ENCODE assay signal across 11 cellular contexts in the genomic region with DNA sequence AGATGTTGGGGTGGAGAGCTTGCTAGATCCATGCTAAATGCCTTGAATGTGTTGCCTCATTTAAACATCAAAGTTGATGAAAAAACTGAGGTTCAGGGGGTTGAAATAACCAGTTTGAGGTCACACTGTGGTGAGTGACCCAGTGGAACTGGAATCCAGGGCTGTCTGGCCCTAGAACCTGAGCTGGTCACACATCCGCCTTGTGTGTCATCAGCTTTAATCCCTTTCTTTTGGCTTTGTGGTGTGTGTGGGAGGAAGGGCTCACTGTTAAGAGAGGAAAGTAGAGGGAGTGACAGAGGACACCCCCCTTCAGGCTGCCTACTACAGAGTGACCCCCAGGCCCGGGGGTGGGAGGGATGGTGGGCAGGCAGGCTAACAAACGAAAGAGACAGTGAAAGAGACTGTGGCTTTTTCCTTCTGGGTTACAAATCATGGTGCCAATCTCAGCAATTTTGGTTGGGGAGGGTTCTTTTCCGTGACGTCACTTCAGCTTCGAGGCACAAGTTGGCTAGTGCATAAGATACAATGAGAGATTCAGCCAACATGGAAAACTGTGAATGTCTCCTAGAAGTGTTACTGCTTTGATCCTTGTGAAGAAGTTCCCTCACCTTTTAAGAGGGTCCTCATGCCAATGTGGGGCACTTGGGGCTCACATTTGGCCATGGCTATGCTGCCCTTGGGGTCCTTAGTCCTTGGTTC.
A peak's percentile ranks its signal among the peaks of the same experiment; 100 is the strongest.
DNase-seq lines count a peak whose midpoint lies in the region; ATAC-seq and TF ChIP-seq lines count a peak whose summit lies in the region.
"Had no signal": no experiment of that assay in that cellular context is flagged by ENCODE, and none has a peak within 500 bp of the region (broad histone marks: within the 10 kb centered on the region; RNA-seq: fewer than 3 reads in every experiment).

No MANE protein-coding gene starts in this region.

- peak overlapping the region in 1 of 2 donors; percentile 54 for H3K27ac Mint-ChIP-seq in natural killer cell treated with Interleukin-12 subunit alpha and Interleukin-12 subunit beta and Interleukin-15 and Interleukin-18, amount 100 ng/mL, for 72 hours
- H3K27ac Mint-ChIP-seq: activated naive CD4-positive, alpha-beta T cell treated with anti-CD3 and anti-CD28 coated beads, Interleukin-2, amount 50 U/mL, for 24 hours; CD14-positive monocyte; stimulated activated naive CD8-positive, alpha-beta T cell treated with anti-CD3 and anti-CD28 coated beads, Interleukin-15, amount 100 ng/mL, for 72 hours had no signal

- peaks cover 40 to 48% of the 10 kb centered on the region in 2 donors for H3K27me3 Mint-ChIP-seq in natural killer cell treated with Interleukin-12 subunit alpha and Interleukin-12 subunit beta and Interleukin-15 and Interleukin-18, amount 100 ng/mL, for 72 hours
- H3K27me3 Mint-ChIP-seq: stimulated activated naive CD8-positive, alpha-beta T cell treated with anti-CD3 and anti-CD28 coated beads, Interleukin-15, amount 100 ng/mL, for 72 hours had no signal

- TF ChIP-seq CTCF in AG09319 (IDR thresholded peaks at IDR 0.05; ENCODE audit: low read depth, low read length) (no peak), NB4 (IDR thresholded peaks at IDR 0.05; ENCODE audit: low read depth, low read length) (no peak), dorsolateral prefrontal cortex (IDR thresholded peaks at IDR 0.05 in 54 of 56, conservative IDR thresholded peaks at IDR 0.05 in 2 of 56; ENCODE audit: low read depth in 1 of 56, partially characterized antibody in 56 of 56) (no peak)

- peak overlapping the region in 56 of 59 donors; percentile 39 to 92 (median 80) for H3K27ac ChIP-seq in dorsolateral prefrontal cortex

- peaks cover 37% of the 10 kb centered on the region in 2 donors for H3K4me1 Mint-ChIP-seq in natural killer cell treated with Interleukin-12 subunit alpha and Interleukin-12 subunit beta and Interleukin-15 and Interleukin-18, amount 100 ng/mL, for 72 hours (ENCODE audit: low read depth in 2 of 2)
- H3K4me1 Mint-ChIP-seq: activated naive CD4-positive, alpha-beta T cell treated with anti-CD3 and anti-CD28 coated beads, Interleukin-2, amount 50 U/mL, for 24 hours had no signal

- no peaks in the 10 kb centered on the region for H3K9me3 Mint-ChIP-seq in natural killer cell treated with Interleukin-12 subunit alpha and Interleukin-12 subunit beta and Interleukin-15 and Interleukin-18, amount 100 ng/mL, for 72 hours
- H3K9me3 Mint-ChIP-seq: activated naive CD4-positive, alpha-beta T cell treated with anti-CD3 and anti-CD28 coated beads, Interleukin-2, amount 50 U/mL, for 24 hours; CD14-positive monocyte; stimulated activated naive CD8-positive, alpha-beta T cell treated with anti-CD3 and anti-CD28 coated beads, Interleukin-15, amount 100 ng/mL, for 72 hours had no signal

- no peaks in the 10 kb centered on the region for H3K36me3 Mint-ChIP-seq in natural killer cell treated with Interleukin-12 subunit alpha and Interleukin-12 subunit beta and Interleukin-15 and Interleukin-18, amount 100 ng/mL, for 72 hours
- H3K36me3 Mint-ChIP-seq: activated naive CD4-positive, alpha-beta T cell treated with anti-CD3 and anti-CD28 coated beads, Interleukin-2, amount 50 U/mL, for 24 hours; CD14-positive monocyte had no signal

- H3K4me3 Mint-ChIP-seq in natural killer cell treated with Interleukin-12 subunit alpha and Interleukin-12 subunit beta and Interleukin-15 and Interleukin-18, amount 100 ng/mL, for 72 hours: peak overlapping the region; percentile 27
- H3K4me3 Mint-ChIP-seq: activated naive CD4-positive, alpha-beta T cell treated with anti-CD3 and anti-CD28 coated beads, Interleukin-2, amount 50 U/mL, for 24 hours; stimulated activated naive CD8-positive, alpha-beta T cell treated with anti-CD3 and anti-CD28 coated beads, Interleukin-15, amount 100 ng/mL, for 72 hours had no signal

- ATAC-seq in natural killer cell treated with Interleukin-12 subunit alpha and Interleukin-12 subunit beta and Interleukin-15 and Interleukin-18, amount 100 ng/mL, for 72 hours: peak; percentile 52 to 79
- ATAC-seq in GM19397 (IDR thresholded peaks at IDR 0.05; ENCODE audit: unreplicated experiment) (no peak), GM21528 (IDR thresholded peaks at IDR 0.05; ENCODE audit: low FRiP score, unreplicated experiment) (no peak)
- ATAC-seq: stimulated activated naive CD8-positive, alpha-beta T cell treated with anti-CD3 and anti-CD28 coated beads, Interleukin-15, amount 100 ng/mL, for 72 hours had no signal

- H3K27me3 ChIP-seq in dorsolateral prefrontal cortex: no peaks in the 10 kb centered on the region

- DNase-seq in AG09319 (ENCODE audit: extremely low read depth, low read depth) (peak; percentile 35), NB4 (ENCODE audit: low read depth) (peak; percentile 73), dorsolateral prefrontal cortex (no peak), COLO668 (lab: John Stamatoyannopoulos, UW; ENCODE audit: unreplicated experiment) (no peak)
- DNase-seq in natural killer cell treated with Interleukin-12 subunit alpha and Interleukin-12 subunit beta and Interleukin-15 and Interleukin-18, amount 100 ng/mL, for 72 hours (ENCODE audit: low spot score): no peak
- DNase-seq in activated CD4-positive, alpha-beta T cell treated with anti-CD3 and anti-CD28 coated beads for 4 hours: no peak
- DNase-seq: stimulated activated naive CD8-positive, alpha-beta T cell treated with anti-CD3 and anti-CD28 coated beads, Interleukin-15, amount 100 ng/mL, for 72 hours had no signal

- no peak for TF ChIP-seq POLR2A in NB4 (IDR thresholded peaks at IDR 0.05; ENCODE audit: extremely low read depth, insufficient read length)

- H3K4me3 ChIP-seq in NB4 (ENCODE audit: low read depth, low read length) (no peak overlapping the region), dorsolateral prefrontal cortex (peak overlapping the region in 19 of 59 donors; percentile 5 to 52 (median 27))

- intact Hi-C loops in dorsolateral prefrontal cortex (cut with DNase I): loop anchor here (5.0 to 10.0 kb wide), 5 partner anchors 126 to 694 kb away; a partner anchor contains a TSS

Comparison
In these comparisons a context has a peak if more than half of its experiments do, and no peak if none do; other contexts are left out.
1. DNase-seq: peak in AG09319 (single experiment) and NB4 (single experiment); none in dorsolateral prefrontal cortex (0 of 10), natural killer cell treated with Interleukin-12 subunit alpha and Interleukin-12 subunit beta and Interleukin-15 and Interleukin-18, amount 100 ng/mL, for 72 hours (single experiment), activated CD4-positive, alpha-beta T cell treated with anti-CD3 and anti-CD28 coated beads for 4 hours (0 of 2) and COLO668 (single experiment).
2. ATAC-seq: peak in natural killer cell treated with Interleukin-12 subunit alpha and Interleukin-12 subunit beta and Interleukin-15 and Interleukin-18, amount 100 ng/mL, for 72 hours (2 of 2); none in GM19397 (single experiment) and GM21528 (single experiment).